In genomic region chr7:121383235-121383634, GRCh38 we compare ENCODE assay signal across 16 cellular contexts. TPM values are rescaled to one million over a fixed set of nuclear protein-coding genes. Genes with fewer than 3 reads are reported as not detected.
"Had no signal": no experiment of that assay in that cellular context is flagged by ENCODE, and none has a peak within 500 bp of the region (broad histone marks: within the 10 kb centered on the region; RNA-seq: fewer than 3 reads in every experiment).

No MANE protein-coding gene starts in this region.

- H3K4me3 ChIP-seq: skin epidermis had no signal

- H3K27me3 Mint-ChIP-seq: activated CD4-positive, alpha-beta T cell treated with anti-CD3 and anti-CD28 coated beads, Interleukin-2, amount 10 ng/mL, durations not matched to agents 24 days and 14 days; dendritic cell treated with granulocyte-macrophage colony-stimulating factor and Interleukin-4, amounts not matched to agents 40 ng/mL and 50 ng/mL, for 4 days had no signal

- H3K36me3 ChIP-seq: neutrophil had no signal

- H3K27ac Mint-ChIP-seq: activated CD4-positive, alpha-beta T cell treated with anti-CD3 and anti-CD28 coated beads, Interleukin-2, amount 10 ng/mL, durations not matched to agents 24 days and 14 days; dendritic cell treated with granulocyte-macrophage colony-stimulating factor and Interleukin-4, amounts not matched to agents 40 ng/mL and 50 ng/mL, for 4 days had no signal

- H3K27ac ChIP-seq: neutrophil, skin epidermis had no signal

- H3K9me3 Mint-ChIP-seq: activated CD4-positive, alpha-beta T cell treated with anti-CD3 and anti-CD28 coated beads, Interleukin-2, amount 10 ng/mL, durations not matched to agents 24 days and 14 days; dendritic cell treated with granulocyte-macrophage colony-stimulating factor and Interleukin-4, amounts not matched to agents 40 ng/mL and 50 ng/mL, for 4 days; mesothelial cell of epicardium had no signal

- H3K27me3 ChIP-seq: neutrophil had no signal

- H3K4me3 Mint-ChIP-seq: dendritic cell treated with granulocyte-macrophage colony-stimulating factor and Interleukin-4, amounts not matched to agents 40 ng/mL and 50 ng/mL, for 4 days; mesothelial cell of epicardium had no signal

- DNase-seq: activated CD4-positive, alpha-beta T cell treated with anti-CD3 and anti-CD28 coated beads, Interleukin-2, amount 10 ng/mL, durations not matched to agents 24 days and 14 days; activated CD8-positive, alpha-beta memory T cell treated with anti-CD3 and anti-CD28 coated beads for 24 hours; activated naive CD4-positive, alpha-beta T cell treated with anti-CD3 and anti-CD28 coated beads, Interleukin-2, amount 50 U/mL, for 16 hours; amygdala; cerebellar nuclear complex; erythroblast; hippocampal formation; posterior cingulate gyrus; T1000; trophoblast cell had no signal

- H3K9me3 ChIP-seq: neutrophil had no signal

RNA-seq across cellular contexts. Expression of gene WNT16, which starts 54.4 kb away (rescaled TPM):
- total RNA-seq: activated CD4-positive, alpha-beta T cell treated with anti-CD3 and anti-CD28 coated beads, Interleukin-2, amount 10 ng/mL, durations not matched to agents 24 days and 14 days; kidney epithelial cell; subcutaneous adipose tissue had no signal
